Comparison of ENCODE assay signal across 8 cellular contexts in the genomic region with DNA sequence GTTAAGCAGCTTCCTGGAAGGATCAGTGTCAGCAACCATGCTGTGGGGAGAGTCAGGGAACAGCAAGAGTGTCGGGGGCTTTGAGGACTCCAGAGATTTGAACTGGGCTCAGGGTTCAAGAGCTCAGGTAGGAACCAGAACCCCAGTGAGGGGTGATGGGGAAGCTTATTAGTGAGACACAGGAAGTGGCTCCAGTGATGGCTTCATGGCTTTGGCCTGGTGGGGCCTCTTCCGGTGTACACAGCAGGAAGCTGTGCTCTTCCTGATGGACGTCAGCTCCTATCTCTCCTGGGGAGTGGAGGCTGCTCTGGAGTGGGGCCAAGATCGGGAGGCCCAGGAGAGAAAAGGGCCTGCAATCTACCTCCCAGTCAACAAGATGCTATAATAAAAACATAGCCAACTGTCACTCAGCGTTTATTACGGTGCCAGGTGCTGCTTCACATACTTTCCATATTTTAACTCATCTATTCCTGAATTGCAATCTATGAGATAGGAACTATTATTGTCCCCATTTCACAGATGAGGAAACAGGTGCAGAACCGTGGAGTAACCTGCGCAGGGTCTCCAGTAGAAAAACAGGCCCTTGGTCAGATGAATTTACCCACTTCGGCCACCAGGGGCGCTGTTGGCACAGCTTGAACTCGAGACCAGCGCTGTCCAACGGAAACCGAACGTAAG.
A peak's percentile ranks its signal among the peaks of the same experiment; 100 is the strongest.
DNase-seq lines count a peak whose midpoint lies in the region; ATAC-seq, FAIRE-seq and TF ChIP-seq lines count a peak whose summit lies in the region.

No MANE protein-coding gene starts in this region.

- ATAC-seq in right lobe of liver (peak; percentile 35 to 58 (median 54)), GM19035 (IDR thresholded peaks at IDR 0.05; ENCODE audit: unreplicated experiment) (no peak)

- TF ChIP-seq CTCF in right lobe of liver (IDR thresholded peaks at IDR 0.05): peak; percentile 76 to 99 (median 95)

- H3K4me3 ChIP-seq in right lobe of liver: no peak overlapping the region

- H3K36me3 ChIP-seq in right lobe of liver: no peaks in the 10 kb centered on the region

- peaks cover 0 to 32% (median 3%) of the 10 kb centered on the region in 4 donors for H3K4me1 ChIP-seq in right lobe of liver

- no peaks in the 10 kb centered on the region for H3K27me3 ChIP-seq in right lobe of liver

- no peak overlapping the region for H3K27ac ChIP-seq in right lobe of liver

- no peaks in the 10 kb centered on the region for H3K9me3 ChIP-seq in right lobe of liver

- WGBS in right lobe of liver (ENCODE audit: insufficient coverage, low coverage, low lambda C conversion rate, missing lambda C conversion rate): 27% methylated on average over 14 of the region's 15 CpGs

- peak; percentile 65 for DNase-seq in NCI-H82 (lab: John Stamatoyannopoulos, UW)
- DNase-seq in NCI-H82 treated with DMSO at 0.1 percent for 48 hours (lab: John Stamatoyannopoulos, UW; ENCODE audit: unreplicated experiment): no peak
- peak; percentile 41 for DNase-seq in NCI-H1105 (lab: John Stamatoyannopoulos, UW)
- peak; percentile 68 for DNase-seq in activated CD4-positive, CD25-positive, alpha-beta regulatory T cell treated with anti-CD3 and anti-CD28 coated beads, Interleukin-2, amount 50 U/mL, for 72 hours
- DNase-seq in right lobe of liver: peak in 1 of 3 donors; percentile 57
- DNase-seq in stimulated activated CD8-positive, alpha-beta memory T cell treated with anti-CD3 and anti-CD28 coated beads, Interleukin-15, amount 100 ng/mL, for 1 hour (ENCODE audit: low read depth): peak; percentile 41

- intact Hi-C loops in right lobe of liver (cut with DNase I): no loop called here

- no peak for TF ChIP-seq POLR2A in right lobe of liver (IDR thresholded peaks at IDR 0.05)

- peak; percentile 14 for FAIRE-seq in colon (lab: Jason Lieb, UNC)
